In the genomic region with DNA sequence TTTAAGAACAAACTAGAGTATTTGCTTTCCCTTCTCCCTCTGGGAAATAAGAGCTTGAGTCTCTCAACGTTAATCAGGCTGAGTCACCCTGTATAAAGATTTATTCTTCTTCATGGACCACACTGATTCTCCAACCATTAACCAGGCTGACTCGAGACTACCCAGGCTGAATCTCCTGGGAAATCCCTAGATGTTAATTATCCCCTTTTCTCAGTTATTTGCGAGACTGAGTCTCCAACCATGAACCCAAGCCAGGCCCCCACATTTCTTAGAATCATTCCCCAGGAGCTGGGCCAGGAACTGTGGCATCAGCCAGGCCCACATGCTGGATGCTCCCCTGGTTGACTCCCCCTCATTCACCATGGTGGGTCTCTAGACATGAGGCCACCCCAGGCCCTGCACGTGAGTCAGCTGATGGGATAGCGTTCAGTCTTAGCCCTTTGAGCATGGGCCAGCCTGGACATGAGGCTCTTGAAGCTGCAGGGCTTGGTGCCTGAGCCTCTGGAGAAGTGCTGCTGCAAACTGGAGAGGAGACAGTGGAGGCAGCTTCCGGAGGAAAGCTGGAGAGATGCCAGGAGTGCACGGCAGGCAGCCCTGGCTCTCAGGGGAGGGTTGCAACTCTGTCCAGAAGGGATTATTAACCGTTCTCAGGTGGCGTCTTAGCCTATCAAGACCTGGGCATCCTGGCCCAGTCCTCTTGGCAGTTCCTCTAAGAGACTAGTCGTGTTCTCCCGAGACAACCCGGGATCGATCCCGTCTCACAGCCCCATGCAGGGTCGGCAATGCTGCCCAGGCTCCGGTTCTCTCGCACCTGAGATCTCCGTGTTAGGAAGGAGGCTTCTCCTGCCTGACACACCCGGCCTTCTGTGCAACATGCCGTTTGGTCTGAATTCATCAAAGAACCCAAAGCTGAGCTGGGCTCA, we compare ENCODE assay signal across 1 cellular context.
TF ChIP-seq lines count a peak whose summit lies in the region.

No MANE protein-coding gene starts in this region.

TF ChIP-seq in K562, 482 proteins besides CTCF, POLR2A, EP300 and RAD21 (continued from another document):
- TF ChIP-seq SMAD3 (CRISPR knock-in tag; conservative IDR thresholded peaks at IDR 0.05) (no peak), ZNF134 (CRISPR knock-in tag; conservative IDR thresholded peaks at IDR 0.05) (no peak), KDM1A (IDR thresholded peaks at IDR 0.05) (peak; percentile 14 to 39; a peak in 2 of 4 replicates), BHLHE40 (IDR thresholded peaks at IDR 0.05; ENCODE audit: low read length) (peak; percentile 73), ZNF212 (CRISPR knock-in tag; IDR thresholded peaks at IDR 0.05) (no peak)
TF ChIP-seq in K562: peak in this region for 4.
